Comparison of ENCODE assay signal across 8 cellular contexts in genomic region chr13:97028441-97029299, GRCh38. TPM values are rescaled to one million over a fixed set of nuclear protein-coding genes. Genes with fewer than 3 reads are reported as not detected.
DNase-seq lines count a peak whose midpoint lies in the region; ATAC-seq, FAIRE-seq and TF ChIP-seq lines count a peak whose summit lies in the region.

No MANE protein-coding gene starts in this region.

- H3K4me1 ChIP-seq in adrenal gland (replicated peaks in 1 of 2) (peaks cover 0 to 6% of the 10 kb centered on the region in 2 donors), left ventricle myocardium inferior (peaks cover 11% of the 10 kb centered on the region)

- intact Hi-C loops in adrenal gland (cut with DNase I) = loop anchor here in 1 of 2 donors (10.0 kb wide), 1 partner anchor 776 kb away; no protein-coding TSS in a partner anchor
- intact Hi-C loops in left ventricle myocardium inferior (cut with micrococcal nuclease) = no loop called here

- no peak for ATAC-seq in GM19397 (IDR thresholded peaks at IDR 0.05; ENCODE audit: unreplicated experiment)

- peak; percentile 49 for FAIRE-seq in RCC 7860 (lab: Jason Lieb, UNC)

- peak; percentile 76 to 92 (median 85) for TF ChIP-seq CTCF in adrenal gland (IDR thresholded peaks at IDR 0.05)
- TF ChIP-seq CTCF in left ventricle myocardium inferior (IDR thresholded peaks at IDR 0.05; ENCODE audit: borderline replicate concordance) = peak; percentile 89

- DNase-seq in NCI-H146 (lab: John Stamatoyannopoulos, UW) (peak; percentile 37), NCI-H146 treated with DMSO at 0.1 percent for 48 hours (lab: John Stamatoyannopoulos, UW; ENCODE audit: unreplicated experiment) (no peak), HT-29 (ENCODE audit: low spot score) (peak; percentile 90), RCC 7860 (ENCODE audit: low spot score) (no peak), adrenal gland (peak; percentile 35 to 91 (median 66)), left ventricle myocardium inferior (peak; percentile 33), retina (peak; percentile 65)

- H3K36me3 ChIP-seq in adrenal gland (replicated peaks in 1 of 2) (no peaks in the 10 kb centered on the region), left ventricle myocardium inferior (no peaks in the 10 kb centered on the region)

- H3K9me3 ChIP-seq in adrenal gland (replicated peaks in 1 of 3) (no peaks in the 10 kb centered on the region), left ventricle myocardium inferior (replicated peaks) (no peaks in the 10 kb centered on the region)

- 42% methylated on average over 12 of the region's 12 CpGs for WGBS in adrenal gland, 4 donors

- TF ChIP-seq POLR2A in adrenal gland (IDR thresholded peaks at IDR 0.05) = no peak

- H3K27me3 ChIP-seq in adrenal gland (peaks cover 3% of the 10 kb centered on the region), left ventricle myocardium inferior (ENCODE audit: low read depth) (peaks cover 6% of the 10 kb centered on the region)

- H3K4me3 ChIP-seq in adrenal gland (no peak overlapping the region), left ventricle myocardium inferior (no peak overlapping the region)

- H3K27ac ChIP-seq in adrenal gland = no peak overlapping the region
- no peak overlapping the region for H3K27ac ChIP-seq in left ventricle myocardium inferior (replicated peaks)

RNA-seq across cellular contexts. Expression of gene OXGR1, which starts 34.4 kb away (rescaled TPM):
- not detected in 2 replicates for total RNA-seq in HT-29 (2014; rRNA removed; shearing (Covaris generic))
- not detected for total RNA-seq in adrenal gland
- polyA plus RNA-seq in adrenal gland = under 1 TPM in 2 of 3 donors, not detected in 1; 0.11 to 0.13 TPM
- not detected for total RNA-seq in left ventricle myocardium inferior

Comparison
In these comparisons a context has a peak if more than half of its experiments do, and no peak if none do; other contexts are left out.
1. DNase-seq: peak in NCI-H146 (single experiment), HT-29 (single experiment), adrenal gland (7 of 7), left ventricle myocardium inferior (single experiment) and retina (single experiment); none in NCI-H146 treated with DMSO at 0.1 percent for 48 hours (single experiment) and RCC 7860 (single experiment).